1 cellular context compared by ENCODE assay signal in the genomic region with DNA sequence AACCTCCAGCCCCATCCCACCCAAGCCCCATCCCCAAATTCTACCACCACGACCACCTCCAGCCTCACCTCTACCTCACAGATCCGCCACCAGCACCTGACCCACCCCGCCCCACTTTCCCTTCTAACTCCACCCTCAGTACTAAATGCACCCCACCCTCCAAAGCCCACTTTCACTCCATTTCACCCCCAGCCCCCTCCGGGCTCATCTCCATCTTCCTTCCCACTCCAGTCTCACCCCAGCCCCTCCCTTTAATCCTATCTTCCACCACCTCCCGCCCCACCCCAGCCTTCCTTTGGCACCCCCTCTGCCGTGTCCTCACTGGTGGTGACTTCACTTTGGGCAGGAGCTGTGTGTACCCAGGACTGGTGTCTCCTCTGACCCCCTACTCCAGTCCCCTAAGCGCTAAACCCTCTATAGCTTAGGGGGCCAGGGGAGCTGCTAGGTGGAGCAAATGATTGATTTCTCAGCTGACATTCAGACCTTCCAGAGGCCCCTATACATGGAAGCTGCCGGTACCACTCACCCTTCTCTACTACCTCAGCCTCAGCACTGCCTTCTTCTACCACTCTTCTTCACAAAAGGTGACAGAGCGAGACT.
TF ChIP-seq lines count a peak whose summit lies in the region.

No MANE protein-coding gene starts in this region.

TF ChIP-seq in HepG2, 621 proteins besides CTCF, POLR2A, EP300 and RAD21 (continued from another document):
- TF ChIP-seq, protein P1, sequence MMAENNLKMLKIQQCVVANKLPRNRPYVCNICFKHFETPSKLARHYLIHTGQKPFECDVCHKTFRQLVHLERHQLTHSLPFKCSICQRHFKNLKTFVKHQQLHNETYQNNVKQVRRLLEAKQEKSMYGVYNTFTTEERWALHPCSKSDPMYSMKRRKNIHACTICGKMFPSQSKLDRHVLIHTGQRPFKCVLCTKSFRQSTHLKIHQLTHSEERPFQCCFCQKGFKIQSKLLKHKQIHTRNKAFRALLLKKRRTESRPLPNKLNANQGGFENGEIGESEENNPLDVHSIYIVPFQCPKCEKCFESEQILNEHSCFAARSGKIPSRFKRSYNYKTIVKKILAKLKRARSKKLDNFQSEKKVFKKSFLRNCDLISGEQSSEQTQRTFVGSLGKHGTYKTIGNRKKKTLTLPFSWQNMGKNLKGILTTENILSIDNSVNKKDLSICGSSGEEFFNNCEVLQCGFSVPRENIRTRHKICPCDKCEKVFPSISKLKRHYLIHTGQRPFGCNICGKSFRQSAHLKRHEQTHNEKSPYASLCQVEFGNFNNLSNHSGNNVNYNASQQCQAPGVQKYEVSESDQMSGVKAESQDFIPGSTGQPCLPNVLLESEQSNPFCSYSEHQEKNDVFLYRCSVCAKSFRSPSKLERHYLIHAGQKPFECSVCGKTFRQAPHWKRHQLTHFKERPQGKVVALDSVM (CRISPR knock-in tag; IDR thresholded peaks at IDR 0.05): no peak
- no peak for TF ChIP-seq SALL1 (CRISPR knock-in tag; IDR thresholded peaks at IDR 0.05)
- TF ChIP-seq, protein P2, sequence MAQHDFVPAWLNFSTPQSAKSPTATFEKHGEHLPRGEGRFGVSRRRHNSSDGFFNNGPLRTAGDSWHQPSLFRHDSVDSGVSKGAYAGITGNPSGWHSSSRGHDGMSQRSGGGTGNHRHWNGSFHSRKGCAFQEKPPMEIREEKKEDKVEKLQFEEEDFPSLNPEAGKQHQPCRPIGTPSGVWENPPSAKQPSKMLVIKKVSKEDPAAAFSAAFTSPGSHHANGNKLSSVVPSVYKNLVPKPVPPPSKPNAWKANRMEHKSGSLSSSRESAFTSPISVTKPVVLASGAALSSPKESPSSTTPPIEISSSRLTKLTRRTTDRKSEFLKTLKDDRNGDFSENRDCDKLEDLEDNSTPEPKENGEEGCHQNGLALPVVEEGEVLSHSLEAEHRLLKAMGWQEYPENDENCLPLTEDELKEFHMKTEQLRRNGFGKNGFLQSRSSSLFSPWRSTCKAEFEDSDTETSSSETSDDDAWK (CRISPR knock-in tag; IDR thresholded peaks at IDR 0.05): no peak
- TF ChIP-seq SPEN (CRISPR knock-in tag; IDR thresholded peaks at IDR 0.05; ENCODE audit: low read depth): 0 out of 2 replicates have a peak, but pooled peaks have one; percentile 17
